1 cellular context compared by ENCODE assay signal in genomic region chr2:241393524-241394196, GRCh38.
TF ChIP-seq lines count a peak whose summit lies in the region.

No MANE protein-coding gene starts in this region.

TF ChIP-seq in GM12878, 131 proteins besides CTCF, POLR2A, EP300 and RAD21 (continued from another document):
- TF ChIP-seq JUNB (IDR thresholded peaks at IDR 0.05) (peak; percentile 85), NRF1 (conservative IDR thresholded peaks at IDR 0.05; ENCODE audit: low read depth, low read length) (no peak), RUNX3 (IDR thresholded peaks at IDR 0.05; ENCODE audit: low read length) (no peak), NKRF (conservative IDR thresholded peaks at IDR 0.05) (no peak), ZBTB4 (CRISPR knock-in tag; IDR thresholded peaks at IDR 0.05) (no peak), TARDBP (IDR thresholded peaks at IDR 0.05; ENCODE audit: borderline replicate concordance) (no peak), ATF7 (IDR thresholded peaks at IDR 0.05; ENCODE audit: low read depth) (no peak), YY1 (IDR thresholded peaks at IDR 0.05; ENCODE audit: low read depth, low read length) (0 out of 2 replicates have a peak, but pooled peaks have one; percentile 27), BRCA1 (IDR thresholded peaks at IDR 0.05; ENCODE audit: low read depth, low read length) (no peak), ZSCAN29 (IDR thresholded peaks at IDR 0.05) (no peak), CREM (IDR thresholded peaks at IDR 0.05; ENCODE audit: low read depth) (peak; percentile 41; the same call in 1 of the 2 replicates), ZNF687 (IDR thresholded peaks at IDR 0.05) (no peak), RFX5 (IDR thresholded peaks at IDR 0.05; ENCODE audit: low read depth, low read length) (no peak)
